ENCODE assay signal across 22 cellular contexts in the genomic region with DNA sequence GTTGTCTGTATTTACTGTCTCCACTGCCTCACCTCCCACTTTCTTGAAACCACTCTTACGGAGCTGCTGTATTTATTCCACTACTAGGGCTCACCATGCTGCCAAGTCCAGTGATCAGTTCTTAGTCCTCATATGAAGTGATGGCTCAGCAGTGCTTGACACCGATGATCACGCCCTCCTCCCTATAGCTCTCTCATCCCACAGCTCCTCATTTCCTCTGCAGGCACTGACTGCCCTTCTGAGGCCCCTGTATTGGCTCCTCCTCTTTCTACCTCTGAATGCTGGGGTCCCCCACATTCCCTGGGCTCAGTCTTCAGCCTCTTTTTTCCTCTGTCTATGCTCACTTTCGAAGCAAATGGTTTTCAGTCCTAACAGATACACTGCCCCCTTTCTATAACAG. TPM values are rescaled to one million over a fixed set of nuclear protein-coding genes. Genes with fewer than 3 reads are reported as not detected.
"Had no signal": no experiment of that assay in that cellular context is flagged by ENCODE, and none has a peak within 500 bp of the region (broad histone marks: within the 10 kb centered on the region; RNA-seq: fewer than 3 reads in every experiment).

No MANE protein-coding gene starts in this region.

- DNase-seq: activated CD4-positive, alpha-beta memory T cell treated with anti-CD3 and anti-CD28 coated beads, Interleukin-2, amount 10 ng/mL, durations not matched to agents 7 days and 5 days; activated CD4-positive, alpha-beta T cell treated with anti-CD3 and anti-CD28 coated beads for 48 hours; activated CD4-positive, CD25-positive, alpha-beta regulatory T cell; activated CD8-positive, alpha-beta memory T cell treated with anti-CD3 and anti-CD28 coated beads, Interleukin-2, amount 10 ng/mL, durations not matched to agents 7 days and 5 days; endodermal cell; left ventricle myocardium inferior; naive thymus-derived CD4-positive, alpha-beta T cell; ovary; psoas muscle; right cardiac atrium; stimulated activated CD4-positive, alpha-beta T cell treated with anti-CD3 and anti-CD28 coated beads, Interleukin-4, amount 100 ng/mL, for 1 hour; T-cell; testis; upper lobe of left lung had no signal

- H3K27ac ChIP-seq: epithelial cell of prostate, left ventricle myocardium inferior, ovary, psoas muscle, skin epidermis, testis, upper lobe of left lung had no signal

- H3K9me3 ChIP-seq: left ventricle myocardium inferior, ovary, psoas muscle, testis, upper lobe of left lung had no signal

- H3K9me3 Mint-ChIP-seq: activated CD4-positive, alpha-beta memory T cell treated with anti-CD3 and anti-CD28 coated beads, Interleukin-2, amount 10 ng/mL, durations not matched to agents 7 days and 5 days; endodermal cell; memory B cell; naive thymus-derived CD4-positive, alpha-beta T cell; T-cell had no signal

- H3K4me1 Mint-ChIP-seq: activated CD4-positive, alpha-beta memory T cell treated with anti-CD3 and anti-CD28 coated beads, Interleukin-2, amount 10 ng/mL, durations not matched to agents 7 days and 5 days; activated CD8-positive, alpha-beta memory T cell treated with anti-CD3 and anti-CD28 coated beads, Interleukin-2, amount 10 ng/mL, durations not matched to agents 7 days and 5 days had no signal

- H3K4me3 Mint-ChIP-seq: activated CD4-positive, alpha-beta memory T cell treated with anti-CD3 and anti-CD28 coated beads, Interleukin-2, amount 10 ng/mL, durations not matched to agents 7 days and 5 days; activated CD8-positive, alpha-beta memory T cell treated with anti-CD3 and anti-CD28 coated beads, Interleukin-2, amount 10 ng/mL, durations not matched to agents 7 days and 5 days; activated naive CD8-positive, alpha-beta T cell; endodermal cell; memory B cell; naive thymus-derived CD4-positive, alpha-beta T cell; T-cell had no signal

- H3K36me3 Mint-ChIP-seq: activated CD8-positive, alpha-beta memory T cell treated with anti-CD3 and anti-CD28 coated beads, Interleukin-2, amount 10 ng/mL, durations not matched to agents 7 days and 5 days; activated naive CD8-positive, alpha-beta T cell; memory B cell; naive thymus-derived CD4-positive, alpha-beta T cell; T-cell had no signal

- H3K4me1 ChIP-seq: left ventricle myocardium inferior, psoas muscle, testis, upper lobe of left lung had no signal

- H3K36me3 ChIP-seq: left ventricle myocardium inferior, ovary, upper lobe of left lung had no signal

- H3K4me3 ChIP-seq: left ventricle myocardium inferior, ovary, psoas muscle, skin epidermis, testis, upper lobe of left lung had no signal

- ATAC-seq: activated CD8-positive, alpha-beta memory T cell treated with anti-CD3 and anti-CD28 coated beads, Interleukin-2, amount 10 ng/mL, durations not matched to agents 7 days and 5 days; naive thymus-derived CD4-positive, alpha-beta T cell; psoas muscle; right cardiac atrium; T-cell had no signal

- H3K27ac Mint-ChIP-seq: activated CD4-positive, alpha-beta memory T cell treated with anti-CD3 and anti-CD28 coated beads, Interleukin-2, amount 10 ng/mL, durations not matched to agents 7 days and 5 days; activated CD8-positive, alpha-beta memory T cell treated with anti-CD3 and anti-CD28 coated beads, Interleukin-2, amount 10 ng/mL, durations not matched to agents 7 days and 5 days; activated naive CD8-positive, alpha-beta T cell; endodermal cell; memory B cell; naive thymus-derived CD4-positive, alpha-beta T cell; T-cell had no signal

- H3K27me3 ChIP-seq: ovary, testis, upper lobe of left lung had no signal

RNA-seq across cellular contexts. Expression of gene CLCA1, which starts 3.4 kb away (rescaled TPM):
- total RNA-seq: activated CD4-positive, alpha-beta memory T cell treated with anti-CD3 and anti-CD28 coated beads, Interleukin-2, amount 10 ng/mL, durations not matched to agents 7 days and 5 days; activated CD8-positive, alpha-beta memory T cell treated with anti-CD3 and anti-CD28 coated beads, Interleukin-2, amount 10 ng/mL, durations not matched to agents 7 days and 5 days; cardiac septum; frontal cortex; kidney epithelial cell; naive thymus-derived CD4-positive, alpha-beta T cell; right cardiac atrium had no signal
- polyA plus RNA-seq: naive thymus-derived CD4-positive, alpha-beta T cell; ovary; right cardiac atrium had no signal

RNA-seq across cellular contexts. Expression of gene CLCA2, which starts 48.2 kb away (rescaled TPM):
- total RNA-seq: activated CD4-positive, alpha-beta memory T cell treated with anti-CD3 and anti-CD28 coated beads, Interleukin-2, amount 10 ng/mL, durations not matched to agents 7 days and 5 days; activated CD8-positive, alpha-beta memory T cell treated with anti-CD3 and anti-CD28 coated beads, Interleukin-2, amount 10 ng/mL, durations not matched to agents 7 days and 5 days; cardiac septum; endodermal cell; frontal cortex; kidney epithelial cell; left ventricle myocardium inferior; mucosa of gallbladder; naive thymus-derived CD4-positive, alpha-beta T cell; psoas muscle; right cardiac atrium; T-cell had no signal
- polyA plus RNA-seq: naive thymus-derived CD4-positive, alpha-beta T cell; right cardiac atrium had no signal
